In genomic region chr5:155147222-155147621, GRCh38 we compare ENCODE assay signal across 13 cellular contexts.
DNase-seq lines count a peak whose midpoint lies in the region; ATAC-seq and TF ChIP-seq lines count a peak whose summit lies in the region.
"Had no signal": no experiment of that assay in that cellular context is flagged by ENCODE, and none has a peak within 500 bp of the region (broad histone marks: within the 10 kb centered on the region; RNA-seq: fewer than 3 reads in every experiment).

No MANE protein-coding gene starts in this region.

- 47 to 60% methylated on average over 2 of the region's 2 CpGs for WGBS in heart right ventricle, 2 donors

- no peak overlapping the region for H3K4me3 Mint-ChIP-seq in activated T-cell treated with anti-CD3 and anti-CD28 coated beads, Interleukin-2, amount 50 U/mL, for 4 hours
- H3K4me3 Mint-ChIP-seq: activated naive CD8-positive, alpha-beta T cell treated with anti-CD3 and anti-CD28 coated beads, Interleukin-2, amount 50 U/mL, for 24 hours; CD4-positive, alpha-beta memory T cell had no signal

- in situ Hi-C loops in Panc1 (cut with HindIII; ENCODE audit: low pct_unique_long_range_greater_than_20kb, low sequenced_read_pairs): no loop called here

- no peaks in the 10 kb centered on the region for H3K27me3 ChIP-seq in heart right ventricle
- peaks cover 4% of the 10 kb centered on the region; the same call in 1 of the 2 replicates for H3K27me3 ChIP-seq in Panc1 (ENCODE audit: control insufficient read depth, insufficient read depth, low read length)
- H3K27me3 ChIP-seq in upper lobe of right lung: no peaks in the 10 kb centered on the region
- H3K27me3 ChIP-seq: left lung had no signal

- BruUV-seq in Panc1 (replicated peaks; lab: Mats Ljungman, UMichigan): no TSS peak

- CTCF ChIA-PET in Panc1 (lab: Charles Lee): no interaction called here

- no peaks in the 10 kb centered on the region for H3K9me3 Mint-ChIP-seq in activated T-cell treated with anti-CD3 and anti-CD28 coated beads, Interleukin-2, amount 50 U/mL, for 4 hours
- H3K9me3 Mint-ChIP-seq: activated naive CD8-positive, alpha-beta T cell treated with anti-CD3 and anti-CD28 coated beads, Interleukin-2, amount 50 U/mL, for 24 hours; CD4-positive, alpha-beta memory T cell had no signal

- no peaks in the 10 kb centered on the region for H3K4me1 Mint-ChIP-seq in activated T-cell treated with anti-CD3 and anti-CD28 coated beads, Interleukin-2, amount 50 U/mL, for 4 hours (ENCODE audit: low read depth)
- H3K4me1 Mint-ChIP-seq: activated naive CD8-positive, alpha-beta T cell treated with anti-CD3 and anti-CD28 coated beads, Interleukin-2, amount 50 U/mL, for 24 hours had no signal

- H3K36me3 ChIP-seq in heart right ventricle (no peaks in the 10 kb centered on the region), Panc1 (ENCODE audit: control insufficient read depth, insufficient read depth, low read length) (no peaks in the 10 kb centered on the region), upper lobe of right lung (no peaks in the 10 kb centered on the region)
- H3K36me3 ChIP-seq: left lung had no signal

- H3K36me3 Mint-ChIP-seq in activated T-cell treated with anti-CD3 and anti-CD28 coated beads, Interleukin-2, amount 50 U/mL, for 4 hours (ENCODE audit: insufficient read depth): no peaks in the 10 kb centered on the region
- H3K36me3 Mint-ChIP-seq: CD4-positive, alpha-beta memory T cell had no signal

- DNase-seq in heart right ventricle (no peak), cardiac septum (ENCODE audit: low spot score) (no peak), Panc1 (ENCODE audit: low read depth, low spot score) (no peak), fibroblast of the aortic adventitia (ENCODE audit: low read depth) (peak; percentile 3), upper lobe of right lung (no peak), islet precursor cell (no peak), midbrain (lab: John Stamatoyannopoulos, UW) (no peak)
- DNase-seq in activated T-cell treated with anti-CD3 and anti-CD28 coated beads, Interleukin-2, amount 50 U/mL, for 4 hours: no peak
- DNase-seq: activated naive CD8-positive, alpha-beta T cell treated with anti-CD3 and anti-CD28 coated beads, Interleukin-2, amount 50 U/mL, for 24 hours; CD4-positive, alpha-beta memory T cell; left lung; NCI-H1436 treated with DMSO at 0.1 percent for 48 hours; right cardiac atrium had no signal

- peaks cover 2% of the 10 kb centered on the region for H3K27me3 Mint-ChIP-seq in activated T-cell treated with anti-CD3 and anti-CD28 coated beads, Interleukin-2, amount 50 U/mL, for 4 hours (ENCODE audit: low read depth)

- ATAC-seq in heart right ventricle (no peak), Panc1 (no peak), upper lobe of right lung (no peak)
- no peak for ATAC-seq in activated T-cell treated with anti-CD3 and anti-CD28 coated beads, Interleukin-2, amount 50 U/mL, for 4 hours
- ATAC-seq: activated naive CD8-positive, alpha-beta T cell treated with anti-CD3 and anti-CD28 coated beads, Interleukin-2, amount 50 U/mL, for 24 hours; left lung; right cardiac atrium had no signal

- H3K27ac ChIP-seq in heart right ventricle (no peak overlapping the region), Panc1 (ENCODE audit: low read length) (no peak overlapping the region), upper lobe of right lung (no peak overlapping the region)
- H3K27ac ChIP-seq: left lung had no signal

- H3K4me1 ChIP-seq in heart right ventricle (peaks cover 0 to 8% (median 0%) of the 10 kb centered on the region in 9 donors), Panc1 (ENCODE audit: control insufficient read depth, insufficient read depth, low read length) (no peaks in the 10 kb centered on the region), upper lobe of right lung (no peaks in the 10 kb centered on the region)
- H3K4me1 ChIP-seq: left lung had no signal

- intact Hi-C loops in heart right ventricle (cut with DNase I) (loop anchor here in 3 of 10 donors (5.0 to 10.0 kb wide), 5 partner anchors 45 to 1678 kb away; no protein-coding TSS in a partner anchor), cardiac septum (cut with DNase I) (loop anchor here (10.0 kb wide), 1 partner anchor 108 kb away; no protein-coding TSS in a partner anchor), Panc1 (cut with micrococcal nuclease; ENCODE audit: unreplicated experiment) (no loop called here), upper lobe of right lung (cut with DNase I) (no loop called here)

- H3K9me3 ChIP-seq in heart right ventricle (no peaks in the 10 kb centered on the region), Panc1 (ENCODE audit: control insufficient read depth, insufficient read depth, low read depth, low read length) (no peaks in the 10 kb centered on the region), upper lobe of right lung (no peaks in the 10 kb centered on the region)
- H3K9me3 ChIP-seq: left lung had no signal

- peak in 6 of 9 donors; percentile 15 to 43 (median 32) for TF ChIP-seq CTCF in heart right ventricle (IDR thresholded peaks at IDR 0.05)
- peak; percentile 12; the same call in 1 of the 2 replicates for TF ChIP-seq CTCF in Panc1 (IDR thresholded peaks at IDR 0.05)
- no peak for TF ChIP-seq CTCF in fibroblast of the aortic adventitia (IDR thresholded peaks at IDR 0.05; ENCODE audit: insufficient read depth, low read length)
- TF ChIP-seq CTCF in upper lobe of right lung (IDR thresholded peaks at IDR 0.05): peak; percentile 21

- POLR2A ChIA-PET in Panc1 (lab: Charles Lee): no interaction called here

- H3K4me3 ChIP-seq in heart right ventricle (no peak overlapping the region), Panc1 (ENCODE audit: low read depth in 2 of 2, low read length in 2 of 2) (no peak overlapping the region), fibroblast of the aortic adventitia (ENCODE audit: low read depth, low read length) (no peak overlapping the region), upper lobe of right lung (no peak overlapping the region)
- H3K4me3 ChIP-seq: left lung had no signal
